ENCODE assay signal across 24 cellular contexts in the genomic region with DNA sequence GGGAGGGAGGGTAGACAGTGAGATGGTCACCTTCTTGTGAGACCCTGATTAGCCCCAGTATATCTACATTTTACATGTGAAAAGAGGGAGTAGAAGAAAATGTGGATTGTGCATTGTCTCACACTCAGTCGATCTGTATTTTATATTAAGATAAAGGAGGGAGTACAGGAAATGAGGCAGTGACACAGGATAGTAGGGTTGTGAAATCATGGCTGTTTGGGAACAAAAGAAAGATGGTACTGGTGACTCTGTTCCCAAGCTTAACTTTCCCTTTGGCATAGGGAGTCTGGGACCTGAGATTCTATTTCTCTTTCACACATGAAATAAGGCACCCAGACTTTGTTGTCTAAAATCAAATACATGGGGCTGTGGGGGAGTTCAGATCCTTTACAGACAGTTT.
DNase-seq lines count a peak whose midpoint lies in the region; ATAC-seq, FAIRE-seq and TF ChIP-seq lines count a peak whose summit lies in the region.
"Had no signal": no experiment of that assay in that cellular context is flagged by ENCODE, and none has a peak within 500 bp of the region (broad histone marks: within the 10 kb centered on the region; RNA-seq: fewer than 3 reads in every experiment).

No MANE protein-coding gene starts in this region.

- CTCF ChIA-PET in Panc1 (lab: Charles Lee), result no interaction called here
- CTCF ChIA-PET in endothelial cell of umbilical vein (lab: Charles Lee), result no interaction called here

- dilution Hi-C loops in endothelial cell of umbilical vein (cut with MboI; ENCODE audit: extremely low pct_ligation_motif_present, low sequenced_read_pairs), result no loop called here

- H2AFZ ChIP-seq in endothelial cell of umbilical vein (ENCODE audit: low read depth, low read length), result no peak overlapping the region

- H3K4me2 ChIP-seq in endothelial cell of umbilical vein (ENCODE audit: insufficient read depth, low read length), result no peak overlapping the region
- H3K4me2 ChIP-seq: BLaER1 had no signal

- no peaks in the 10 kb centered on the region for H3K79me2 ChIP-seq in endothelial cell of umbilical vein (ENCODE audit: control insufficient read depth, insufficient read depth, low read length)

- no peak for FAIRE-seq in endothelial cell of umbilical vein (lab: Jason Lieb, UNC)
- FAIRE-seq: GM12891, HTR-8/SVneo had no signal

- H3K4me1 ChIP-seq in Panc1 (ENCODE audit: control insufficient read depth, insufficient read depth, low read length), result peaks cover 8% of the 10 kb centered on the region
- no peaks in the 10 kb centered on the region for H3K4me1 ChIP-seq in endothelial cell of umbilical vein (ENCODE audit: control insufficient read depth, extremely low read depth, insufficient read depth, low read length)
- no peaks in the 10 kb centered on the region for H3K4me1 ChIP-seq in gastrocnemius medialis
- H3K4me1 ChIP-seq: BLaER1, Peyer's patch had no signal

- POLR2A ChIA-PET in Panc1 (lab: Charles Lee) (no interaction called here), endothelial cell of umbilical vein (lab: Charles Lee) (no interaction called here)

- H3K9me3 ChIP-seq in Panc1 (ENCODE audit: control insufficient read depth, insufficient read depth, low read depth, low read length) (peaks cover 6% of the 10 kb centered on the region; the same call in 1 of the 2 replicates), endothelial cell of umbilical vein (replicated peaks; ENCODE audit: control insufficient read depth, insufficient read depth, low read length) (no peaks in the 10 kb centered on the region), gastrocnemius medialis (no peaks in the 10 kb centered on the region)
- H3K9me3 ChIP-seq: Peyer's patch had no signal

- H4K20me1 ChIP-seq in endothelial cell of umbilical vein (replicated peaks; ENCODE audit: control insufficient read depth, extremely low read depth, insufficient read depth, low read length), result no peaks in the 10 kb centered on the region
- H4K20me1 ChIP-seq: BLaER1 had no signal

- ATAC-seq in Panc1, result no peak
- peak; percentile 75 to 76 for ATAC-seq in gastrocnemius medialis
- ATAC-seq in activated CD4-positive, CD25-positive, alpha-beta regulatory T cell treated with anti-CD3 and anti-CD28 coated beads, Interleukin-2, amount 50 U/mL, for 24 hours, result no peak

- in situ Hi-C loops in Panc1 (cut with HindIII; ENCODE audit: low pct_unique_long_range_greater_than_20kb, low sequenced_read_pairs), result no loop called here
- in situ Hi-C loops in gastrocnemius medialis (cut with MboI; ENCODE audit: low sequenced_read_pairs in 4 of 4), result no loop called here

- no peak for TF ChIP-seq POLR2A in endothelial cell of umbilical vein (IDR thresholded peaks at IDR 0.05; ENCODE audit: low read depth, low read length)
- no peak for TF ChIP-seq POLR2A in gastrocnemius medialis (IDR thresholded peaks at IDR 0.05)

- H3K4me3 ChIP-seq in Panc1 (ENCODE audit: low read depth in 2 of 2, low read length in 2 of 2), result no peak overlapping the region
- H3K4me3 ChIP-seq in endothelial cell of umbilical vein (replicated peaks in 1 of 3; ENCODE audit: insufficient read depth in 1 of 3, low read depth in 1 of 3, low read length in 3 of 3), result no peak overlapping the region
- H3K4me3 ChIP-seq in gastrocnemius medialis, result no peak overlapping the region
- H3K4me3 ChIP-seq: BLaER1, Peyer's patch, SK-N-MC had no signal

- intact Hi-C loops in Panc1 (cut with micrococcal nuclease; ENCODE audit: unreplicated experiment) (no loop called here), endothelial cell of umbilical vein (cut with micrococcal nuclease) (no loop called here), gastrocnemius medialis (cut with DNase I; ENCODE audit: low total_unique reads) (loop anchor here (2.0 kb wide), 1 partner anchor 46 kb away; no protein-coding TSS in a partner anchor)

- no peak for TF ChIP-seq CTCF in Panc1 (IDR thresholded peaks at IDR 0.05)
- TF ChIP-seq CTCF in endothelial cell of umbilical vein (IDR thresholded peaks at IDR 0.05; ENCODE audit: extremely low read depth in 1 of 2, insufficient read depth in 1 of 2, low read depth in 1 of 2, low read length in 2 of 2), result no peak
- no peak for TF ChIP-seq CTCF in gastrocnemius medialis (IDR thresholded peaks at IDR 0.05 in 4 of 5, conservative IDR thresholded peaks at IDR 0.05 in 1 of 5)

- H3K36me3 ChIP-seq in Panc1 (ENCODE audit: control insufficient read depth, insufficient read depth, low read length) (no peaks in the 10 kb centered on the region), endothelial cell of umbilical vein (ENCODE audit: control insufficient read depth in 2 of 2, extremely low read depth in 1 of 2, insufficient read depth in 2 of 2, low read length in 2 of 2) (no peaks in the 10 kb centered on the region), gastrocnemius medialis (no peaks in the 10 kb centered on the region)
- H3K36me3 ChIP-seq: Peyer's patch had no signal

- peak; percentile 4 for DNase-seq in EL
- no peak for DNase-seq in Panc1 (ENCODE audit: low read depth, low spot score)
- DNase-seq in endothelial cell of umbilical vein (ENCODE audit: low read depth, low spot score), result no peak
- DNase-seq in gastrocnemius medialis, result no peak
- no peak for DNase-seq in D341Med (ENCODE audit: low spot score)
- no peak for DNase-seq in GOT3 (lab: John Stamatoyannopoulos, UW)
- DNase-seq: CD4-positive, CD25-positive, alpha-beta regulatory T cell; DMS53; GF-D8; KBM-7; MV-4-11; NCI-H1105 treated with DMSO at 0.1 percent for 48 hours; NCI-H1694; NCI-H2029 treated with DMSO at 0.1 percent for 48 hours; NCI-H2227 treated with DMSO at 0.1 percent for 48 hours; NCI-H526 treated with DMSO at 0.1 percent for 48 hours; Peyer's patch; SIG-M5; SW 1271 had no signal

- BruUV-seq in Panc1 (replicated peaks; lab: Mats Ljungman, UMichigan) (no TSS peak), endothelial cell of umbilical vein (replicated peaks; lab: Mats Ljungman, UMichigan) (no TSS peak)

- no peaks in the 10 kb centered on the region for H3K9me1 ChIP-seq in endothelial cell of umbilical vein (replicated peaks; ENCODE audit: control insufficient read depth, extremely low read depth, insufficient read depth, low read length)

- no peak overlapping the region for H3K9ac ChIP-seq in endothelial cell of umbilical vein (replicated peaks; ENCODE audit: extremely low read depth, insufficient read depth, low read length)
- H3K9ac ChIP-seq: BLaER1 had no signal

- H3K27me3 ChIP-seq in Panc1 (ENCODE audit: control insufficient read depth, insufficient read depth, low read length) (no peaks in the 10 kb centered on the region), endothelial cell of umbilical vein (ENCODE audit: control insufficient read depth in 2 of 2, insufficient read depth in 2 of 2, low read length in 2 of 2) (no peaks in the 10 kb centered on the region), gastrocnemius medialis (no peaks in the 10 kb centered on the region)
- H3K27me3 ChIP-seq: BLaER1, Peyer's patch had no signal

- H3K27ac ChIP-seq in Panc1 (ENCODE audit: low read length), result peak overlapping the region; percentile 45
- no peak overlapping the region for H3K27ac ChIP-seq in endothelial cell of umbilical vein (ENCODE audit: insufficient read depth, low read depth, low read length)
- H3K27ac ChIP-seq in gastrocnemius medialis, result peak overlapping the region in 2 of 4 donors; percentile 8 to 56
- H3K27ac ChIP-seq: BLaER1, Peyer's patch, SK-N-MC had no signal

TF ChIP-seq in endothelial cell of umbilical vein, 7 proteins besides CTCF, POLR2A, EP300 and RAD21:
- TF ChIP-seq POLR2AphosphoS5 (IDR thresholded peaks at IDR 0.05; ENCODE audit: insufficient read depth, low read depth, low read length), result no peak
- TF ChIP-seq MYC (IDR thresholded peaks at IDR 0.05; ENCODE audit: low read depth, low read length), result no peak
- TF ChIP-seq FOS (IDR thresholded peaks at IDR 0.05; ENCODE audit: borderline replicate concordance, insufficient read depth, low read length), result no peak
- peak; percentile 6 for TF ChIP-seq GATA2 (IDR thresholded peaks at IDR 0.05; ENCODE audit: insufficient read depth, insufficient read length, low read depth, low read length)
- TF ChIP-seq, protein P1, sequence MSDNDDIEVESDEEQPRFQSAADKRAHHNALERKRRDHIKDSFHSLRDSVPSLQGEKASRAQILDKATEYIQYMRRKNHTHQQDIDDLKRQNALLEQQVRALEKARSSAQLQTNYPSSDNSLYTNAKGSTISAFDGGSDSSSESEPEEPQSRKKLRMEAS (IDR thresholded peaks at IDR 0.05; ENCODE audit: insufficient read depth, insufficient read length), result no peak
- TF ChIP-seq JUN (IDR thresholded peaks at IDR 0.05; ENCODE audit: borderline replicate concordance, insufficient read depth, insufficient read length, low read depth), result no peak
- TF ChIP-seq EZH2 (IDR thresholded peaks at IDR 0.05; ENCODE audit: borderline replicate concordance, low read depth, low read length, severe bottlenecking), result no peak

Comparison
In these comparisons a context has a peak if more than half of its experiments do, and no peak if none do; other contexts are left out.
1. ATAC-seq: peak in gastrocnemius medialis (2 of 2); none in Panc1 (single experiment) and activated CD4-positive, CD25-positive, alpha-beta regulatory T cell treated with anti-CD3 and anti-CD28 coated beads, Interleukin-2, amount 50 U/mL, for 24 hours (0 of 2).